ENCODE assay signal across 8 cellular contexts in genomic region chr1:85109475-85109874, GRCh38.
A peak's percentile ranks its signal among the peaks of the same experiment; 100 is the strongest.
DNase-seq lines count a peak whose midpoint lies in the region; ATAC-seq, FAIRE-seq and TF ChIP-seq lines count a peak whose summit lies in the region.

No MANE protein-coding gene starts in this region.

- no peaks in the 10 kb centered on the region for H3K4me1 Mint-ChIP-seq in nephron progenitor cell

- no peak overlapping the region for H3K27ac Mint-ChIP-seq in nephron progenitor cell

- DNase-seq in A549 (ENCODE audit: low read depth in 1 of 2, low spot score in 1 of 2) (peak; percentile 49 to 65), NCI-H446 (lab: John Stamatoyannopoulos, UW) (peak; percentile 59 to 85), esophagus squamous epithelium (lab: John Stamatoyannopoulos, UW) (no peak), nephron progenitor cell (peak; percentile 42)
- peak; percentile 6 to 25 for DNase-seq in activated CD4-positive, alpha-beta T cell treated with anti-CD3 and anti-CD28 coated beads, Interleukin-2, amount 50 U/mL, for 4 hours

- CTCF ChIA-PET in A549 (lab: Yijun Ruan, JAX) = interaction anchor here (0.6 to 4.3 kb wide), 22 partner anchors 11 to 167 kb away, joined by 3 to 46 read pairs (median 5); partner anchors contain the start of genes BCL10 and C1orf52

- no peaks in the 10 kb centered on the region for H3K4me1 ChIP-seq in A549
- no peaks in the 10 kb centered on the region for H3K4me1 ChIP-seq in esophagus squamous epithelium

- intact Hi-C loops in esophagus squamous epithelium (cut with DNase I) = loop anchor here (5.0 kb wide), 1 partner anchor 148 kb away; the partner anchor contains the start of gene C1orf52

- no peaks in the 10 kb centered on the region for H3K36me3 Mint-ChIP-seq in nephron progenitor cell (ENCODE audit: low read depth)

- H3K9me3 ChIP-seq in A549 (no peaks in the 10 kb centered on the region), esophagus squamous epithelium (no peaks in the 10 kb centered on the region)

- peaks cover 3% of the 10 kb centered on the region for H3K27me3 Mint-ChIP-seq in nephron progenitor cell (ENCODE audit: low read depth, poor library complexity)

- TF ChIP-seq RAD21 in A549 (conservative IDR thresholded peaks at IDR 0.05 in 1 of 2, IDR thresholded peaks at IDR 0.05 in 1 of 2) = peak; percentile 79 to 85

- ATAC-seq in A549 (peak; percentile 96 to 97), HG03039 (IDR thresholded peaks at IDR 0.05; ENCODE audit: unreplicated experiment) (peak; percentile 61), HG03175 (IDR thresholded peaks at IDR 0.05; ENCODE audit: unreplicated experiment) (no peak)

- H3K27ac ChIP-seq in A549 = no peak overlapping the region
- H3K27ac ChIP-seq in esophagus squamous epithelium = no peak overlapping the region

- no peaks in the 10 kb centered on the region for H3K9me3 Mint-ChIP-seq in nephron progenitor cell

- FAIRE-seq in A549 (lab: Jason Lieb, UNC) = no peak

- TF ChIP-seq POLR2A in A549 (IDR thresholded peaks at IDR 0.05; ENCODE audit: low read length) (no peak), esophagus squamous epithelium (IDR thresholded peaks at IDR 0.05) (no peak)

- no peaks in the 10 kb centered on the region for H3K27me3 ChIP-seq in esophagus squamous epithelium

- POLR2A ChIA-PET in A549 (lab: Yijun Ruan, JAX) = no interaction called here

- TF ChIP-seq CTCF in A549 (IDR thresholded peaks at IDR 0.05) = peak; percentile 69
- TF ChIP-seq CTCF in GM12872 (IDR thresholded peaks at IDR 0.05; ENCODE audit: insufficient read depth, low read depth, low read length) = peak; percentile 71
- TF ChIP-seq CTCF in esophagus squamous epithelium (IDR thresholded peaks at IDR 0.05) = peak in 5 of 6 experiments; percentile 58 to 78 (median 78)
- TF ChIP-seq CTCF in nephron progenitor cell (IDR thresholded peaks at IDR 0.05) = peak; percentile 70

- H3K4me2 ChIP-seq in A549 = no peak overlapping the region

- H3K4me3 Mint-ChIP-seq in nephron progenitor cell = no peak overlapping the region

- TF ChIP-seq EP300 in A549 (IDR thresholded peaks at IDR 0.05) = no peak

- H3K36me3 ChIP-seq in esophagus squamous epithelium = no peaks in the 10 kb centered on the region

- no peak overlapping the region for H3K4me3 ChIP-seq in A549
- no peak overlapping the region for H3K4me3 ChIP-seq in esophagus squamous epithelium

TF ChIP-seq in A549, 52 proteins besides CTCF, POLR2A, EP300 and RAD21:
- TF ChIP-seq SMC3 (IDR thresholded peaks at IDR 0.05) (peak; percentile 81), ELK1 (IDR thresholded peaks at IDR 0.05; ENCODE audit: low read depth, low read length) (no peak)
